31 cellular contexts compared by ENCODE assay signal in the genomic region with DNA sequence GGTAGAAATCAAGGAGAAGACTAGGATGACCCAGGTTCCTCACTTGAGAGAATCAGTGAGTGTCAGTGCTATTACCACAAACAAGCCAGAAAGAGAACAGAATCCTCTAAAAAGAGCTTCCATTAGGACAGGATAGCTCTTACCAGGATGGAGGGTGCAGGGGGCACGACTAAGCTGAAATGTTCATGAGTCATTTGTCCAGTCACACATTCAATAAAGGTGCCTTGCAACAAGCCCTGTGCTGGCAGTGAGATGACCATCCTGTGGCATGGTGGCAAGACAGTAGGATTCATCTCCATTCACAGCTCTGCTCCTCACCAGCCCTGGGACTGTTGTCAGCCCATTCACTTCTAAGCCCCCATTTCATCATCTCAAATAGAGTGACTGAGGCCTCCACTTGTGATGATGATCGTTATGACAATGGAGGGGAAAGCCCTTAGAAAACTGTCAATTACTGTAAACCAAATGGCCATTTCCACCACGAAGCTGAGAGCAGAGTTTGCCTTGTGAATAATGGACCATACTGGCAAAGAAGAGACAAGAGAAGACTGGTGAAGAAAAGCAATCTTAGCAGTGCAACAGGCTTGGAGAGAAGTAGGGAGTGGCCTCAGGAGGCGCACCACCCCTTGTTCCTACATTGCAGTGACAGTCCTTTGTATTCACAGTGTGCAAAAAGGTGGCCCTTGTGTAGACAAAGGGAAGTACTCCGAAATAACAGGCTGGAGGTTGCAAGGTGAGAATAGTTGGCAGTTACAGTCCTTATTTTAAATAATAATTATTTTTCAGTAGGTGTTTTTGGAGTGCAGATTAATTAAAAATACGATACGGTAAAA. TPM values are rescaled to one million over a fixed set of nuclear protein-coding genes. Genes with fewer than 3 reads are reported as not detected.
"Had no signal": no experiment of that assay in that cellular context is flagged by ENCODE, and none has a peak within 500 bp of the region (broad histone marks: within the 10 kb centered on the region; RNA-seq: fewer than 3 reads in every experiment).

No MANE protein-coding gene starts in this region.

- H3K27me3 ChIP-seq: ascending aorta, gastrocnemius medialis, ovary, sigmoid colon, stomach, tibial nerve had no signal

- H3K4me1 Mint-ChIP-seq: activated CD4-positive, alpha-beta T cell treated with anti-CD3 and anti-CD28 coated beads, Interleukin-2, amount 10 ng/mL, durations not matched to agents 24 days and 14 days; activated naive CD4-positive, alpha-beta T cell treated with anti-CD3 and anti-CD28 coated beads, Interleukin-2, amount 10 ng/mL, durations not matched to agents 7 days and 5 days; activated naive CD8-positive, alpha-beta T cell treated with anti-CD3 and anti-CD28 coated beads, Interleukin-2, amount 10 ng/mL, durations not matched to agents 7 days and 5 days; brain; naive B cell; nephron progenitor cell; stimulated activated effector memory CD8-positive, alpha-beta T cell treated with anti-CD3 and anti-CD28 coated beads, Interleukin-12 subunit alpha, Interleukin-12 subunit beta, amount 100 ng/mL, for 72 hours; T-helper 17 cell had no signal

- H3K4me3 ChIP-seq: ascending aorta, esophagus squamous epithelium, gastrocnemius medialis, ovary, psoas muscle, sigmoid colon, stomach, tibial nerve had no signal

- H3K4me3 Mint-ChIP-seq: activated CD4-positive, alpha-beta memory T cell treated with anti-CD3 and anti-CD28 coated beads for 36 hours; activated CD4-positive, alpha-beta T cell treated with anti-CD3 and anti-CD28 coated beads, Interleukin-2, amount 10 ng/mL, durations not matched to agents 24 days and 14 days; activated naive CD4-positive, alpha-beta T cell treated with anti-CD3 and anti-CD28 coated beads, Interleukin-2, amount 10 ng/mL, durations not matched to agents 7 days and 5 days; activated naive CD8-positive, alpha-beta T cell treated with anti-CD3 and anti-CD28 coated beads, Interleukin-2, amount 10 ng/mL, durations not matched to agents 7 days and 5 days; brain; naive B cell; nephron progenitor cell; stimulated activated effector memory CD8-positive, alpha-beta T cell treated with anti-CD3 and anti-CD28 coated beads, Interleukin-12 subunit alpha, Interleukin-12 subunit beta, amount 100 ng/mL, for 72 hours; T-helper 17 cell had no signal

- FAIRE-seq: islet of Langerhans, small intestine had no signal

- DNase-seq: activated CD4-positive, alpha-beta memory T cell treated with anti-CD3 and anti-CD28 coated beads for 36 hours; activated CD4-positive, alpha-beta T cell treated with anti-CD3 and anti-CD28 coated beads, Interleukin-2, amount 10 ng/mL, durations not matched to agents 24 days and 14 days; activated CD8-positive, alpha-beta memory T cell treated with anti-CD3 and anti-CD28 coated beads, Interleukin-2, amount 50 U/mL, for 4 hours; activated gamma-delta T cell; activated naive CD4-positive, alpha-beta T cell treated with anti-CD3 and anti-CD28 coated beads, Interleukin-2, amount 10 ng/mL, durations not matched to agents 7 days and 5 days; activated naive CD8-positive, alpha-beta T cell treated with anti-CD3 and anti-CD28 coated beads, Interleukin-2, amount 10 ng/mL, durations not matched to agents 7 days and 5 days; activated T-cell treated with anti-CD3 and anti-CD28 coated beads, Interleukin-2, amount 50 U/mL, for 1 hour; esophagus squamous epithelium; gastrocnemius medialis; glutamatergic neuron; left ventricle myocardium superior; naive B cell; nephron progenitor cell; ovary; psoas muscle; sigmoid colon; small intestine; stimulated activated CD4-positive, alpha-beta T cell treated with anti-CD3 and anti-CD28 coated beads, Interleukin-4, amount 100 ng/mL, for 24 hours; stomach; T-helper 17 cell; T1000; WERI-Rb-1 had no signal

- H3K9me3 ChIP-seq: ascending aorta, esophagus squamous epithelium, gastrocnemius medialis, neutrophil, ovary, psoas muscle, sigmoid colon, stomach had no signal

- H3K27ac Mint-ChIP-seq: activated CD4-positive, alpha-beta memory T cell treated with anti-CD3 and anti-CD28 coated beads for 36 hours; activated CD4-positive, alpha-beta T cell treated with anti-CD3 and anti-CD28 coated beads, Interleukin-2, amount 10 ng/mL, durations not matched to agents 24 days and 14 days; activated naive CD4-positive, alpha-beta T cell treated with anti-CD3 and anti-CD28 coated beads, Interleukin-2, amount 10 ng/mL, durations not matched to agents 7 days and 5 days; activated naive CD8-positive, alpha-beta T cell treated with anti-CD3 and anti-CD28 coated beads, Interleukin-2, amount 10 ng/mL, durations not matched to agents 7 days and 5 days; brain; naive B cell; nephron progenitor cell; stimulated activated effector memory CD8-positive, alpha-beta T cell treated with anti-CD3 and anti-CD28 coated beads, Interleukin-12 subunit alpha, Interleukin-12 subunit beta, amount 100 ng/mL, for 72 hours; T-helper 17 cell had no signal

- H3K36me3 ChIP-seq: ascending aorta, esophagus squamous epithelium, gastrocnemius medialis, neutrophil, ovary, sigmoid colon, stomach, tibial nerve, WERI-Rb-1 had no signal

- ATAC-seq: activated CD4-positive, CD25-positive, alpha-beta regulatory T cell treated with anti-CD3 and anti-CD28 coated beads, Interleukin-2, amount 50 U/mL, for 24 hours; gastrocnemius medialis; left ventricle myocardium superior; psoas muscle; T-helper 17 cell had no signal

- H3K4me1 ChIP-seq: ascending aorta, esophagus squamous epithelium, gastrocnemius medialis, psoas muscle, stomach, tibial nerve had no signal

- H3K9me3 Mint-ChIP-seq: activated CD4-positive, alpha-beta memory T cell treated with anti-CD3 and anti-CD28 coated beads for 36 hours; activated CD4-positive, alpha-beta T cell treated with anti-CD3 and anti-CD28 coated beads, Interleukin-2, amount 10 ng/mL, durations not matched to agents 24 days and 14 days; activated naive CD4-positive, alpha-beta T cell treated with anti-CD3 and anti-CD28 coated beads, Interleukin-2, amount 10 ng/mL, durations not matched to agents 7 days and 5 days; activated naive CD8-positive, alpha-beta T cell treated with anti-CD3 and anti-CD28 coated beads, Interleukin-2, amount 10 ng/mL, durations not matched to agents 7 days and 5 days; brain; nephron progenitor cell; stimulated activated effector memory CD8-positive, alpha-beta T cell treated with anti-CD3 and anti-CD28 coated beads, Interleukin-12 subunit alpha, Interleukin-12 subunit beta, amount 100 ng/mL, for 72 hours had no signal

- H3K27ac ChIP-seq: ascending aorta, esophagus squamous epithelium, gastrocnemius medialis, neutrophil, psoas muscle, sigmoid colon, stomach, tibial nerve, WERI-Rb-1 had no signal

RNA-seq across cellular contexts. Expression of a gene that starts 9.0 kb away (rescaled TPM):
- total RNA-seq: activated CD4-positive, alpha-beta memory T cell treated with anti-CD3 and anti-CD28 coated beads for 36 hours; activated CD4-positive, alpha-beta T cell treated with anti-CD3 and anti-CD28 coated beads, Interleukin-2, amount 10 ng/mL, durations not matched to agents 24 days and 14 days; activated CD8-positive, alpha-beta memory T cell treated with anti-CD3 and anti-CD28 coated beads for 36 hours; activated naive CD8-positive, alpha-beta T cell treated with anti-CD3 and anti-CD28 coated beads, Interleukin-2, amount 10 ng/mL, durations not matched to agents 7 days and 5 days; lung microvascular endothelial cell had no signal
